In genomic region chr10:4663162-4663992, GRCh38 we compare ENCODE assay signal across 8 cellular contexts.
DNase-seq lines count a peak whose midpoint lies in the region; ATAC-seq and TF ChIP-seq lines count a peak whose summit lies in the region.
"Had no signal": no experiment of that assay in that cellular context is flagged by ENCODE, and none has a peak within 500 bp of the region (broad histone marks: within the 10 kb centered on the region; RNA-seq: fewer than 3 reads in every experiment).

No MANE protein-coding gene starts in this region.

- ATAC-seq in GM21825 (IDR thresholded peaks at IDR 0.05; ENCODE audit: unreplicated experiment), result peak; percentile 89
- ATAC-seq in T-cell (replicated peaks in 1 of 4), result no peak

- peak overlapping the region; percentile 94 to 95 for H3K27ac ChIP-seq in esophagus (ENCODE audit: low read depth in 2 of 2, low read length in 1 of 2)

- no peaks in the 10 kb centered on the region for H3K36me3 Mint-ChIP-seq in nephron (ENCODE audit: low read depth)
- H3K36me3 Mint-ChIP-seq in T-cell, result no peaks in the 10 kb centered on the region

- no peaks in the 10 kb centered on the region for H3K27me3 ChIP-seq in esophagus (ENCODE audit: control insufficient read depth in 1 of 2, insufficient read depth in 2 of 2, low read length in 2 of 2)

- in situ Hi-C loops in KBM-7 (cut with MboI; ENCODE audit: low pct_unique_long_range_greater_than_20kb, low sequenced_read_pairs), result no loop called here

- no peak overlapping the region for H3K4me3 ChIP-seq in esophagus (ENCODE audit: low read depth in 1 of 2, low read length in 2 of 2)

- H3K9me3 Mint-ChIP-seq in nephron (no peaks in the 10 kb centered on the region), T-cell (no peaks in the 10 kb centered on the region)
- H3K9me3 Mint-ChIP-seq: dendritic cell treated with granulocyte-macrophage colony-stimulating factor and Interleukin-4, amounts not matched to agents 40 ng/mL and 50 ng/mL, for 4 days had no signal

- H3K27me3 Mint-ChIP-seq in nephron (ENCODE audit: low read depth), result peaks cover 3% of the 10 kb centered on the region
- peaks cover 6 to 8% of the 10 kb centered on the region in 2 donors for H3K27me3 Mint-ChIP-seq in T-cell

- H3K9me3 ChIP-seq in esophagus (ENCODE audit: control insufficient read depth in 2 of 2, insufficient read depth in 1 of 2, low read depth in 1 of 2, low read length in 1 of 2), result no peaks in the 10 kb centered on the region

- peaks cover 0 to 8% of the 10 kb centered on the region in 2 donors for H3K4me1 ChIP-seq in esophagus (ENCODE audit: control insufficient read depth in 2 of 2, insufficient read depth in 2 of 2, low read length in 1 of 2)

- H3K4me3 Mint-ChIP-seq in nephron (peak overlapping the region in 1 of 3 experiments; percentile 31), T-cell (no peak overlapping the region)
- H3K4me3 Mint-ChIP-seq: dendritic cell treated with granulocyte-macrophage colony-stimulating factor and Interleukin-4, amounts not matched to agents 40 ng/mL and 50 ng/mL, for 4 days had no signal

- WGBS in esophagus, 2 donors, result 15 to 21% methylated on average over 9 of the region's 9 CpGs

- DNase-seq in GM03348 (ENCODE audit: low spot score) (peak; percentile 88), KBM-7 (peak; percentile 18), RPMI7951 (ENCODE audit: low read depth) (peak; percentile 100), T-cell (no peak)

- peaks cover 29% of the 10 kb centered on the region for H3K4me1 Mint-ChIP-seq in nephron
- H3K4me1 Mint-ChIP-seq in T-cell, result peaks cover 0 to 3% (median 0%) of the 10 kb centered on the region in 3 donors

- H3K27ac Mint-ChIP-seq in nephron, result peak overlapping the region; percentile 64 to 73 (median 67)
- no peak overlapping the region for H3K27ac Mint-ChIP-seq in T-cell
- H3K27ac Mint-ChIP-seq: dendritic cell treated with granulocyte-macrophage colony-stimulating factor and Interleukin-4, amounts not matched to agents 40 ng/mL and 50 ng/mL, for 4 days had no signal

- no peak for TF ChIP-seq CTCF in nephron (IDR thresholded peaks at IDR 0.05; ENCODE audit: unreplicated experiment in 3 of 3)

- CTCF ChIA-PET in T-cell (lab: Charles Lee), result no interaction called here

- POLR2A ChIA-PET in T-cell (lab: Charles Lee), result interaction anchor here in 1 of 2 donors (0.5 kb wide), 1 partner anchor 273 kb away, joined by 3 read pairs; no protein-coding TSS in a partner anchor

- no peaks in the 10 kb centered on the region for H3K36me3 ChIP-seq in esophagus (ENCODE audit: control insufficient read depth in 2 of 2, insufficient read depth in 2 of 2, low read length in 1 of 2)

Comparison
In these comparisons a context has a peak if more than half of its experiments do, and no peak if none do; other contexts are left out.
1. DNase-seq: peak in GM03348 (single experiment), KBM-7 (single experiment) and RPMI7951 (single experiment); none in T-cell (0 of 34).
2. H3K27ac Mint-ChIP-seq: peak in nephron (3 of 3); none in T-cell (0 of 2).